Comparison of ENCODE assay signal across 15 cellular contexts in the genomic region with DNA sequence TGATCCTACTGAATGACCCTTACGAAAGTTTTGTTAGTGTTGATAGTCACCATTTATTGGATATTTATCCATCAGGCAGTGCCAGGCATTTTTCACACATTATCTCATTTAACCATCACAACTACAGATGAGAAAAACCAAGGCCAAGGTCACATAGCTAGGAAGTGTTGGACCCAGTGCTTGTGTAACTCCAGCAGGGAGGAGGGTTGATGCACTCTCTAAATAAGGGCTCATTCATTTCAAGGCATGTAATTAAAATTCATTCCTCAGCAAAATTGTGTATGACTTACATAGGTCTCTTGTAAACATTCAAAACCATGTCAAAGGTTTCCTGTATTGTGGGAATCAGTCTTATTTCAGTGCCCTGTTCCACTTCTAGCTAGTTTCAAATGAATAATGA.
"Had no signal": no experiment of that assay in that cellular context is flagged by ENCODE, and none has a peak within 500 bp of the region (broad histone marks: within the 10 kb centered on the region; RNA-seq: fewer than 3 reads in every experiment).

No MANE protein-coding gene starts in this region.

- H3K36me3 Mint-ChIP-seq: type B pancreatic cell had no signal

- DNase-seq: effector CD4-positive, alpha-beta T cell; endodermal cell; erythroblast; foreskin melanocyte; head of caudate nucleus; hippocampal formation; naive thymus-derived CD8-positive, alpha-beta T cell; posterior cingulate gyrus; small intestine; stimulated activated CD4-positive, alpha-beta T cell treated with anti-CD3 and anti-CD28 coated beads, Interleukin-12 subunit alpha, Interleukin-12 subunit beta, amount 100 ng/mL, for 4 hours; stimulated activated naive CD4-positive, alpha-beta T cell treated with Interleukin-2 at 50 U/mL for 16 hours; uterus had no signal

- H3K4me3 Mint-ChIP-seq: endodermal cell; naive thymus-derived CD8-positive, alpha-beta T cell; type B pancreatic cell had no signal

- FAIRE-seq: endothelial cell of umbilical vein, small intestine had no signal

- H3K4me3 ChIP-seq: coronary artery, uterus had no signal

- H3K36me3 ChIP-seq: uterus had no signal

- ATAC-seq: naive thymus-derived CD8-positive, alpha-beta T cell had no signal

- H3K27ac Mint-ChIP-seq: endodermal cell, type B pancreatic cell had no signal

- H3K9me3 Mint-ChIP-seq: naive thymus-derived CD8-positive, alpha-beta T cell; type B pancreatic cell had no signal

- H3K27me3 ChIP-seq: uterus had no signal

- H3K9me3 ChIP-seq: uterus had no signal

- H3K4me1 ChIP-seq: uterus had no signal

- H3K27ac ChIP-seq: coronary artery, uterus had no signal
